ENCODE assay signal across 17 cellular contexts in genomic region chr7:140596751-140597424, GRCh38. TPM values are rescaled to one million over a fixed set of nuclear protein-coding genes. Genes with fewer than 3 reads are reported as not detected.
A peak's percentile ranks its signal among the peaks of the same experiment; 100 is the strongest.
DNase-seq lines count a peak whose midpoint lies in the region; ATAC-seq and TF ChIP-seq lines count a peak whose summit lies in the region.
"Had no signal": no experiment of that assay in that cellular context is flagged by ENCODE, and none has a peak within 500 bp of the region (broad histone marks: within the 10 kb centered on the region; RNA-seq: fewer than 3 reads in every experiment).

No MANE protein-coding gene starts in this region.

- TF ChIP-seq CTCF in fibroblast of mammary gland (conservative IDR thresholded peaks at IDR 0.05; ENCODE audit: control insufficient read depth, insufficient read depth, low read depth, low read length) (no peak), nephron progenitor cell (IDR thresholded peaks at IDR 0.05) (no peak)

- no peaks in the 10 kb centered on the region for H3K27me3 Mint-ChIP-seq in nephron progenitor cell (ENCODE audit: low read depth, poor library complexity)

- H3K4me3 ChIP-seq in fibroblast of mammary gland (ENCODE audit: control insufficient read depth, low read depth, low read length), result no peak overlapping the region

- H3K4me1 Mint-ChIP-seq in nephron progenitor cell, result peaks cover 48% of the 10 kb centered on the region

- no peak for ATAC-seq in GM19467 (IDR thresholded peaks at IDR 0.05; ENCODE audit: unreplicated experiment)
- no peak for ATAC-seq in GM21381 (IDR thresholded peaks at IDR 0.05; ENCODE audit: unreplicated experiment)
- ATAC-seq: esophagus mucosa, HepG2, Panc1 had no signal

- H3K4me3 Mint-ChIP-seq in nephron progenitor cell, result peak overlapping the region; percentile 47
- H3K4me3 Mint-ChIP-seq: activated naive CD8-positive, alpha-beta T cell; T-helper 1 cell treated with Interleukin-12 subunit alpha and Interleukin-12 subunit beta and Interleukin-4 antibody, amounts not matched to agents 30 μg/mL and 1 μg/mL, for 36 hours had no signal

- H3K36me3 Mint-ChIP-seq in nephron progenitor cell (ENCODE audit: low read depth), result peaks cover 35% of the 10 kb centered on the region
- H3K36me3 Mint-ChIP-seq: activated naive CD8-positive, alpha-beta T cell had no signal

- H3K9me3 Mint-ChIP-seq in nephron progenitor cell, result no peaks in the 10 kb centered on the region
- H3K9me3 Mint-ChIP-seq: T-helper 1 cell treated with Interleukin-12 subunit alpha and Interleukin-12 subunit beta and Interleukin-4 antibody, amounts not matched to agents 30 μg/mL and 1 μg/mL, for 36 hours had no signal

- DNase-seq in Daoy (ENCODE audit: low read depth) (peak; percentile 36), NCI-H69 (lab: John Stamatoyannopoulos, UW) (peak; percentile 30), fibroblast of mammary gland (ENCODE audit: low read depth) (peak; percentile 60), nephron progenitor cell (no peak), DMS114 treated with DMSO at 0.1 percent for 48 hours (lab: John Stamatoyannopoulos, UW; ENCODE audit: unreplicated experiment) (no peak), DMS53 treated with DMSO at 0.1 percent for 48 hours (lab: John Stamatoyannopoulos, UW; ENCODE audit: unreplicated experiment) (no peak)
- DNase-seq: activated CD4-positive, CD25-positive, alpha-beta regulatory T cell treated with anti-CD3 and anti-CD28 coated beads, Interleukin-2, amount 50 U/mL, for 72 hours; AML-193; DMS53; NCI-H1092 had no signal

- peak overlapping the region; percentile 97 for H3K27ac Mint-ChIP-seq in nephron progenitor cell
- H3K27ac Mint-ChIP-seq: activated naive CD8-positive, alpha-beta T cell; T-helper 1 cell treated with Interleukin-12 subunit alpha and Interleukin-12 subunit beta and Interleukin-4 antibody, amounts not matched to agents 30 μg/mL and 1 μg/mL, for 36 hours had no signal

RNA-seq across cellular contexts. Expression of gene DENND2A, which starts 43.7 kb away (rescaled TPM):
- 5.4 and 6.5 TPM in 2 replicates for total RNA-seq in Daoy (2014; rRNA removed; shearing (Covaris generic))
- total RNA-seq: HepG2 had no signal

Comparison
In these comparisons a context has a peak if more than half of its experiments do, and no peak if none do; other contexts are left out.
1. DNase-seq: peak in Daoy (single experiment), NCI-H69 (single experiment) and fibroblast of mammary gland (single experiment); none in nephron progenitor cell (single experiment), DMS114 treated with DMSO at 0.1 percent for 48 hours (single experiment) and DMS53 treated with DMSO at 0.1 percent for 48 hours (single experiment).